ENCODE assay signal across 2 cellular contexts in the genomic region with DNA sequence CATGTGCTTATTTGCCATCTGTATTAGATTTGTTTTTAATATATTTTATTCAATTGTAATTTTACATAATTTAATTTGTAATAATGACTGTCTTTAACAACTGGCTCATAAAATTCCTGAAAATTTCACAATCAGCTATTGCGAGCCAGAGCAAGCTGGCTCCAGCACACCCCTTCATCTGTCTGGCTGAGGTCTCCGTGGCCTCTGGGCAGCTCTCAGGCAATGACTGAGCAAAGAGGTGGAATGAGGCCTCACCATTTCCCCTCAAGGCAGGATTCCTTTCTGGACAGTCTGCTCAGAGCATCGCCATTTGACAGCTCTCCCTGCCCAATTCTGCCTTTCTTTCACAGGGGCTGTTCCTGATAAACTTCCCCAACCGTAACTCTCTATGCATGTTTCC.
TF ChIP-seq lines count a peak whose summit lies in the region.

No MANE protein-coding gene starts in this region.

TF ChIP-seq in SK-N-SH treated with all-trans-retinoic acid at 6 μM for 48 hours, 23 proteins besides CTCF, POLR2A, EP300 and RAD21 (continued from another document):
- TF ChIP-seq, protein P1, sequence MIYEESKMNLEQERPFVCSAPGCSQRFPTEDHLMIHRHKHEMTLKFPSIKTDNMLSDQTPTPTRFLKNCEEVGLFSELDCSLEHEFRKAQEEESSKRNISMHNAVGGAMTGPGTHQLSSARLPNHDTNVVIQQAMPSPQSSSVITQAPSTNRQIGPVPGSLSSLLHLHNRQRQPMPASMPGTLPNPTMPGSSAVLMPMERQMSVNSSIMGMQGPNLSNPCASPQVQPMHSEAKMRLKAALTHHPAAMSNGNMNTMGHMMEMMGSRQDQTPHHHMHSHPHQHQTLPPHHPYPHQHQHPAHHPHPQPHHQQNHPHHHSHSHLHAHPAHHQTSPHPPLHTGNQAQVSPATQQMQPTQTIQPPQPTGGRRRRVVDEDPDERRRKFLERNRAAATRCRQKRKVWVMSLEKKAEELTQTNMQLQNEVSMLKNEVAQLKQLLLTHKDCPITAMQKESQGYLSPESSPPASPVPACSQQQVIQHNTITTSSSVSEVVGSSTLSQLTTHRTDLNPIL (CRISPR knock-in tag; IDR thresholded peaks at IDR 0.05; ENCODE audit: low read depth), result no peak

TF ChIP-seq in SK-N-SH, 30 proteins besides CTCF, POLR2A, EP300 and RAD21 (continued from another document):
- TF ChIP-seq NFIC (IDR thresholded peaks at IDR 0.05; ENCODE audit: borderline replicate concordance) (no peak), CHD2 (IDR thresholded peaks at IDR 0.05; ENCODE audit: low read length, partially characterized antibody) (no peak), GATA2 (CRISPR knock-in tag; IDR thresholded peaks at IDR 0.05) (no peak), YY1 (IDR thresholded peaks at IDR 0.05; ENCODE audit: low read depth) (no peak)
- TF ChIP-seq, protein P2, sequence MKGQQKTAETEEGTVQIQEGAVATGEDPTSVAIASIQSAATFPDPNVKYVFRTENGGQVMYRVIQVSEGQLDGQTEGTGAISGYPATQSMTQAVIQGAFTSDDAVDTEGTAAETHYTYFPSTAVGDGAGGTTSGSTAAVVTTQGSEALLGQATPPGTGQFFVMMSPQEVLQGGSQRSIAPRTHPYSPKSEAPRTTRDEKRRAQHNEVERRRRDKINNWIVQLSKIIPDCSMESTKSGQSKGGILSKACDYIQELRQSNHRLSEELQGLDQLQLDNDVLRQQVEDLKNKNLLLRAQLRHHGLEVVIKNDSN (IDR thresholded peaks at IDR 0.05; ENCODE audit: borderline replicate concordance, low read depth), result no peak
